Comparison of ENCODE assay signal across 10 cellular contexts in genomic region chr4:83618991-83619390, GRCh38.
DNase-seq lines count a peak whose midpoint lies in the region; ATAC-seq and FAIRE-seq lines count a peak whose summit lies in the region.
"Had no signal": no experiment of that assay in that cellular context is flagged by ENCODE, and none has a peak within 500 bp of the region (broad histone marks: within the 10 kb centered on the region; RNA-seq: fewer than 3 reads in every experiment).

No MANE protein-coding gene starts in this region.

- peaks cover 39% of the 10 kb centered on the region for H3K4me1 Mint-ChIP-seq in dendritic cell treated with granulocyte-macrophage colony-stimulating factor and Interleukin-4, amounts not matched to agents 40 ng/mL and 50 ng/mL, for 4 days (ENCODE audit: low read depth)
- no peaks in the 10 kb centered on the region for H3K4me1 Mint-ChIP-seq in T-helper 17 cell
- H3K4me1 Mint-ChIP-seq: CD4-positive, CD25-positive, alpha-beta regulatory T cell had no signal

- FAIRE-seq in GM19239 (lab: Jason Lieb, UNC) = no peak

- H3K4me3 Mint-ChIP-seq in dendritic cell treated with granulocyte-macrophage colony-stimulating factor and Interleukin-4, amounts not matched to agents 40 ng/mL and 50 ng/mL, for 4 days = peak overlapping the region; percentile 17
- no peak overlapping the region for H3K4me3 Mint-ChIP-seq in T-helper 17 cell
- H3K4me3 Mint-ChIP-seq: CD4-positive, CD25-positive, alpha-beta regulatory T cell had no signal

- DNase-seq in AG20443 (ENCODE audit: low spot score) = peak; percentile 24
- peak; percentile 94 for DNase-seq in MV-4-11 (lab: John Stamatoyannopoulos, UW)
- peak; percentile 5 for DNase-seq in midbrain (lab: John Stamatoyannopoulos, UW)
- DNase-seq in GM19239 (ENCODE audit: insufficient read length, low spot score) = no peak
- no peak for DNase-seq in T-helper 17 cell
- DNase-seq in NCI-H2196 treated with DMSO at 0.1 percent for 48 hours (lab: John Stamatoyannopoulos, UW; ENCODE audit: unreplicated experiment) = no peak
- DNase-seq: activated T-cell treated with anti-CD3 and anti-CD28 coated beads for 4 hours; CD4-positive, CD25-positive, alpha-beta regulatory T cell had no signal

- H3K9me3 Mint-ChIP-seq in dendritic cell treated with granulocyte-macrophage colony-stimulating factor and Interleukin-4, amounts not matched to agents 40 ng/mL and 50 ng/mL, for 4 days = peaks cover 49% of the 10 kb centered on the region

- H3K9me3 ChIP-seq in T-helper 17 cell (ENCODE audit: control insufficient read depth, low read length, poor library complexity, severe bottlenecking) = no peaks in the 10 kb centered on the region

- H3K36me3 Mint-ChIP-seq in dendritic cell treated with granulocyte-macrophage colony-stimulating factor and Interleukin-4, amounts not matched to agents 40 ng/mL and 50 ng/mL, for 4 days (ENCODE audit: low read depth) = peaks cover 32% of the 10 kb centered on the region
- no peaks in the 10 kb centered on the region for H3K36me3 Mint-ChIP-seq in T-helper 17 cell (ENCODE audit: low read depth)
- H3K36me3 Mint-ChIP-seq: CD4-positive, CD25-positive, alpha-beta regulatory T cell had no signal

- H3K27ac Mint-ChIP-seq in dendritic cell treated with granulocyte-macrophage colony-stimulating factor and Interleukin-4, amounts not matched to agents 40 ng/mL and 50 ng/mL, for 4 days = peak overlapping the region; percentile 55
- H3K27ac Mint-ChIP-seq in T-helper 17 cell = no peak overlapping the region
- H3K27ac Mint-ChIP-seq: CD4-positive, CD25-positive, alpha-beta regulatory T cell had no signal

- ATAC-seq in T-helper 17 cell (no peak), GM19467 (IDR thresholded peaks at IDR 0.05; ENCODE audit: unreplicated experiment) (no peak)

- peaks cover 14% of the 10 kb centered on the region for H3K27me3 Mint-ChIP-seq in dendritic cell treated with granulocyte-macrophage colony-stimulating factor and Interleukin-4, amounts not matched to agents 40 ng/mL and 50 ng/mL, for 4 days
- peaks cover 10% of the 10 kb centered on the region for H3K27me3 Mint-ChIP-seq in T-helper 17 cell

- intact Hi-C loops in dendritic cell treated with granulocyte-macrophage colony-stimulating factor and Interleukin-4, amounts not matched to agents 40 ng/mL and 50 ng/mL, for 4 days (cut with micrococcal nuclease) = no loop called here

Comparison
In these comparisons a context has a peak if more than half of its experiments do, and no peak if none do; other contexts are left out.
1. DNase-seq: peak in AG20443 (single experiment), MV-4-11 (single experiment) and midbrain (single experiment); none in GM19239 (single experiment), T-helper 17 cell (0 of 3) and NCI-H2196 treated with DMSO at 0.1 percent for 48 hours (single experiment).